In genomic region chr12:48107252-48107613, GRCh38 we compare ENCODE assay signal across 1 cellular context.
TF ChIP-seq lines count a peak whose summit lies in the region.

No MANE protein-coding gene starts in this region.

TF ChIP-seq in IMR-90, 13 proteins besides CTCF, POLR2A, EP300 and RAD21:
- no peak for TF ChIP-seq NFE2L2 (IDR thresholded peaks at IDR 0.05; ENCODE audit: low read depth, low read length)
- TF ChIP-seq MXI1 (IDR thresholded peaks at IDR 0.05; ENCODE audit: borderline replicate concordance, low read depth, low read length), result no peak
- no peak for TF ChIP-seq SMC3 (IDR thresholded peaks at IDR 0.05; ENCODE audit: low read depth, low read length)
TF ChIP-seq in IMR-90: peak in this region for 0.
